Comparison of ENCODE assay signal across 19 cellular contexts in genomic region chr2:226671177-226671676, GRCh38.
DNase-seq lines count a peak whose midpoint lies in the region; ATAC-seq and TF ChIP-seq lines count a peak whose summit lies in the region.
"Had no signal": no experiment of that assay in that cellular context is flagged by ENCODE, and none has a peak within 500 bp of the region (broad histone marks: within the 10 kb centered on the region; RNA-seq: fewer than 3 reads in every experiment).

No MANE protein-coding gene starts in this region.

- H3K23ac ChIP-seq in mesendoderm (ENCODE audit: low read length): no peak overlapping the region

- no peak overlapping the region for H3K56ac ChIP-seq in mesendoderm (ENCODE audit: low read length)

- H3K9me3 Mint-ChIP-seq in activated naive CD4-positive, alpha-beta T cell treated with anti-CD3 and anti-CD28 coated beads for 36 hours: no peaks in the 10 kb centered on the region
- H3K9me3 Mint-ChIP-seq: endodermal cell had no signal

- H3K27ac ChIP-seq in mesendoderm (ENCODE audit: low read depth, low read length): no peak overlapping the region
- H3K27ac ChIP-seq: tibial artery had no signal

- H3K4me2 ChIP-seq in mesendoderm (ENCODE audit: low read length): no peak overlapping the region

- peak overlapping the region; percentile 41 for H2AK5ac ChIP-seq in mesendoderm (ENCODE audit: low read length)

- H2BK120ac ChIP-seq in mesendoderm (ENCODE audit: low read depth, low read length): no peak overlapping the region

- no peak overlapping the region for H3K4me3 Mint-ChIP-seq in activated naive CD4-positive, alpha-beta T cell treated with anti-CD3 and anti-CD28 coated beads for 36 hours
- H3K4me3 Mint-ChIP-seq: activated CD4-positive, alpha-beta T cell treated with anti-CD3 and anti-CD28 coated beads, Interleukin-2, amount 10 ng/mL, durations not matched to agents 24 days and 14 days; activated naive CD8-positive, alpha-beta T cell treated with anti-CD3 and anti-CD28 coated beads, Interleukin-2, amount 10 ng/mL, durations not matched to agents 7 days and 5 days; endodermal cell; naive B cell had no signal

- H3K18ac ChIP-seq in mesendoderm (ENCODE audit: low read length): no peak overlapping the region

- no peak overlapping the region for H3K4ac ChIP-seq in mesendoderm (ENCODE audit: low read depth, low read length)

- intact Hi-C loops in activated naive CD4-positive, alpha-beta T cell treated with anti-CD3 and anti-CD28 coated beads for 36 hours (cut with micrococcal nuclease): no loop called here

- no peak overlapping the region for H2BK15ac ChIP-seq in mesendoderm (replicated peaks; ENCODE audit: low read depth)

- H4K5ac ChIP-seq in mesendoderm (ENCODE audit: low read length): no peak overlapping the region

- no peak overlapping the region for H3K27ac Mint-ChIP-seq in activated naive CD4-positive, alpha-beta T cell treated with anti-CD3 and anti-CD28 coated beads for 36 hours
- H3K27ac Mint-ChIP-seq: activated CD4-positive, alpha-beta T cell treated with anti-CD3 and anti-CD28 coated beads, Interleukin-2, amount 10 ng/mL, durations not matched to agents 24 days and 14 days; activated naive CD8-positive, alpha-beta T cell treated with anti-CD3 and anti-CD28 coated beads, Interleukin-2, amount 10 ng/mL, durations not matched to agents 7 days and 5 days; endodermal cell; naive B cell had no signal

- H3K79me1 ChIP-seq in mesendoderm (ENCODE audit: low read length): no peaks in the 10 kb centered on the region

- H4K8ac ChIP-seq in mesendoderm (ENCODE audit: low read depth, low read length): no peak overlapping the region

- no peaks in the 10 kb centered on the region for H3K36me3 Mint-ChIP-seq in activated naive CD4-positive, alpha-beta T cell treated with anti-CD3 and anti-CD28 coated beads for 36 hours (ENCODE audit: low read depth)
- H3K36me3 Mint-ChIP-seq: activated naive CD8-positive, alpha-beta T cell treated with anti-CD3 and anti-CD28 coated beads, Interleukin-2, amount 10 ng/mL, durations not matched to agents 7 days and 5 days; naive B cell had no signal

- TF ChIP-seq CTCF in GM12865 (IDR thresholded peaks at IDR 0.05; ENCODE audit: insufficient read depth, low read depth, low read length, missing control alignments): no peak

- H3K79me2 ChIP-seq in mesendoderm (ENCODE audit: control insufficient read depth, insufficient read depth, low read length): no peaks in the 10 kb centered on the region

- H3K27me3 Mint-ChIP-seq in activated naive CD4-positive, alpha-beta T cell treated with anti-CD3 and anti-CD28 coated beads for 36 hours (ENCODE audit: low read depth): peaks cover 13% of the 10 kb centered on the region

- H3K4me1 Mint-ChIP-seq in activated naive CD4-positive, alpha-beta T cell treated with anti-CD3 and anti-CD28 coated beads for 36 hours (ENCODE audit: low read depth): peaks cover 5% of the 10 kb centered on the region

- no peaks in the 10 kb centered on the region for H3K36me3 ChIP-seq in mesendoderm (ENCODE audit: control insufficient read depth, insufficient read depth, low read length)
- H3K36me3 ChIP-seq: prostate gland, tibial artery had no signal

- H2BK5ac ChIP-seq in mesendoderm (ENCODE audit: low read length): no peak overlapping the region

- H3K9ac ChIP-seq in mesendoderm (ENCODE audit: low read length): no peak overlapping the region

- CTCF ChIA-PET in activated naive CD4-positive, alpha-beta T cell treated with anti-CD3 and anti-CD28 coated beads for 36 hours (lab: Charles Lee): no interaction called here

- no peak for ATAC-seq in GM21390 (IDR thresholded peaks at IDR 0.05; ENCODE audit: unreplicated experiment)

- peaks cover 8% of the 10 kb centered on the region for H3K4me1 ChIP-seq in mesendoderm (ENCODE audit: control insufficient read depth, low read depth, low read length)
- H3K4me1 ChIP-seq: Caco-2, prostate gland had no signal

- H3K27me3 ChIP-seq in mesendoderm (ENCODE audit: insufficient read depth, low read length, poor library complexity): no peaks in the 10 kb centered on the region
- H3K27me3 ChIP-seq: tibial artery had no signal

- H3K4me3 ChIP-seq in GM12865 (ENCODE audit: low read depth, low read length): no peak overlapping the region
- no peak overlapping the region for H3K4me3 ChIP-seq in mesendoderm (ENCODE audit: low read length)
- H3K4me3 ChIP-seq: prostate gland, tibial artery had no signal

- WGBS in mesendoderm (ENCODE audit: extremely low coverage, insufficient coverage, low lambda C conversion rate): no CpG with 5 or more reads among the region's 4 CpGs

- peak; percentile 7 for DNase-seq in GM12865 (ENCODE audit: low read depth)
- DNase-seq in NOMO-1 treated with DMSO at 0.1 percent for 48 hours (lab: John Stamatoyannopoulos, UW; ENCODE audit: unreplicated experiment): peak; percentile 73
- DNase-seq in fibroblast of gingiva (ENCODE audit: low read depth): peak; percentile 35
- no peak for DNase-seq in mesendoderm
- DNase-seq in activated naive CD4-positive, alpha-beta T cell treated with anti-CD3 and anti-CD28 coated beads for 36 hours: no peak
- no peak for DNase-seq in amygdala (lab: John Stamatoyannopoulos, UW)
- no peak for DNase-seq in activated effector memory CD4-positive, alpha-beta T cell treated with anti-CD3 and anti-CD28 coated beads, Interleukin-2, amount 50 U/mL, for 16 hours
- DNase-seq: activated CD4-positive, alpha-beta T cell treated with anti-CD3 and anti-CD28 coated beads, Interleukin-2, amount 10 ng/mL, durations not matched to agents 24 days and 14 days; activated naive CD8-positive, alpha-beta T cell treated with anti-CD3 and anti-CD28 coated beads, Interleukin-2, amount 10 ng/mL, durations not matched to agents 7 days and 5 days; Caco-2; endodermal cell; GF-D8; naive B cell; NCI-H2081 treated with DMSO at 0.1 percent for 48 hours; stimulated activated CD4-positive, alpha-beta T cell treated with anti-CD3 and anti-CD28 coated beads, Interleukin-2, amount 100 ng/mL, for 24 hours; stimulated activated CD8-positive, alpha-beta memory T cell treated with anti-CD3 and anti-CD28 coated beads, Interleukin-4, amount 100 ng/mL, for 48 hours; tibial artery had no signal

Comparison
In these comparisons a context has a peak if more than half of its experiments do, and no peak if none do; other contexts are left out.
1. DNase-seq: peak in GM12865 (single experiment), NOMO-1 treated with DMSO at 0.1 percent for 48 hours (single experiment) and fibroblast of gingiva (single experiment); none in mesendoderm (single experiment), activated naive CD4-positive, alpha-beta T cell treated with anti-CD3 and anti-CD28 coated beads for 36 hours (single experiment), amygdala (0 of 56) and activated effector memory CD4-positive, alpha-beta T cell treated with anti-CD3 and anti-CD28 coated beads, Interleukin-2, amount 50 U/mL, for 16 hours (single experiment).